In genomic region chr10:47311900-47312662, GRCh38 we compare ENCODE assay signal across 1 cellular context.
TF ChIP-seq lines count a peak whose summit lies in the region.

No MANE protein-coding gene starts in this region.

TF ChIP-seq in SK-N-SH, 30 proteins besides CTCF, POLR2A, EP300 and RAD21:
- TF ChIP-seq ELF1 (IDR thresholded peaks at IDR 0.05): 0 out of 2 replicates have a peak, but pooled peaks have one; percentile 20
- no peak for TF ChIP-seq GABPA (IDR thresholded peaks at IDR 0.05; ENCODE audit: low read depth)
- no peak for TF ChIP-seq RFX5 (IDR thresholded peaks at IDR 0.05; ENCODE audit: low read length)
- no peak for TF ChIP-seq PBX3 (IDR thresholded peaks at IDR 0.05)
- TF ChIP-seq USF2 (IDR thresholded peaks at IDR 0.05; ENCODE audit: borderline replicate concordance, low read depth, low read length): no peak
- TF ChIP-seq MXI1 (IDR thresholded peaks at IDR 0.05; ENCODE audit: low read depth, low read length): peak; percentile 96
- TF ChIP-seq RXRA (IDR thresholded peaks at IDR 0.05; ENCODE audit: borderline replicate concordance, low read depth): no peak
- TF ChIP-seq TEAD4 (IDR thresholded peaks at IDR 0.05; ENCODE audit: borderline replicate concordance, insufficient read depth): no peak
- no peak for TF ChIP-seq POLR2AphosphoS5 (IDR thresholded peaks at IDR 0.05; ENCODE audit: low read depth, low read length)
- no peak for TF ChIP-seq SIN3A (IDR thresholded peaks at IDR 0.05; ENCODE audit: borderline replicate concordance, low read depth, low read length)
- peak; percentile 96 for TF ChIP-seq SMC3 (IDR thresholded peaks at IDR 0.05; ENCODE audit: low read depth, low read length)
- TF ChIP-seq NRF1 (IDR thresholded peaks at IDR 0.05; ENCODE audit: low read depth, low read length): no peak
- no peak for TF ChIP-seq MEF2A (IDR thresholded peaks at IDR 0.05; ENCODE audit: borderline replicate concordance, low read depth)
- TF ChIP-seq ZBTB33 (IDR thresholded peaks at IDR 0.05; ENCODE audit: borderline replicate concordance, low read depth): no peak
- TF ChIP-seq IRF3 (IDR thresholded peaks at IDR 0.05; ENCODE audit: low read depth, low read length): no peak
- TF ChIP-seq TCF12 (IDR thresholded peaks at IDR 0.05): no peak
- no peak for TF ChIP-seq FOXM1 (IDR thresholded peaks at IDR 0.05; ENCODE audit: low read depth)
- TF ChIP-seq FOSL2 (IDR thresholded peaks at IDR 0.05; ENCODE audit: borderline replicate concordance, low read depth): no peak
- no peak for TF ChIP-seq REST (IDR thresholded peaks at IDR 0.05; ENCODE audit: low read depth, low read length)
- TF ChIP-seq USF1 (IDR thresholded peaks at IDR 0.05; ENCODE audit: borderline replicate concordance, low read depth): no peak
- TF ChIP-seq MAX (IDR thresholded peaks at IDR 0.05; ENCODE audit: low read depth): no peak
- TF ChIP-seq YY1 (IDR thresholded peaks at IDR 0.05; ENCODE audit: low read depth): no peak
- peak; percentile 9; the same call in 1 of the 2 replicates for TF ChIP-seq FOXJ3 (CRISPR knock-in tag; IDR thresholded peaks at IDR 0.05)
- TF ChIP-seq JUND (IDR thresholded peaks at IDR 0.05): no peak
- no peak for TF ChIP-seq GATA2 (CRISPR knock-in tag; IDR thresholded peaks at IDR 0.05)
- TF ChIP-seq TAF1 (IDR thresholded peaks at IDR 0.05; ENCODE audit: borderline replicate concordance, low read depth, low read length): no peak
- TF ChIP-seq CHD2 (IDR thresholded peaks at IDR 0.05; ENCODE audit: low read length, partially characterized antibody): peak; percentile 79
- TF ChIP-seq EZH2phosphoT487 (IDR thresholded peaks at IDR 0.05; ENCODE audit: borderline replicate concordance, low read depth): no peak
- TF ChIP-seq NFIC (IDR thresholded peaks at IDR 0.05; ENCODE audit: borderline replicate concordance): no peak
- peak; percentile 64; the same call in 1 of the 2 replicates for TF ChIP-seq RCOR1 (IDR thresholded peaks at IDR 0.05; ENCODE audit: low read length)
TF ChIP-seq in SK-N-SH: peak in this region for 6.
